Comparison of ENCODE assay signal across 25 cellular contexts in genomic region chrX:68254738-68255645, GRCh38.
"Had no signal": no experiment of that assay in that cellular context is flagged by ENCODE, and none has a peak within 500 bp of the region (broad histone marks: within the 10 kb centered on the region; RNA-seq: fewer than 3 reads in every experiment).

No MANE protein-coding gene starts in this region.

- H2AFZ ChIP-seq: hepatocyte had no signal

- H3K4me3 ChIP-seq: cardiac muscle cell, hepatocyte, lower lobe of right lung, ovary, prostate gland, thoracic aorta had no signal

- H3K27me3 Mint-ChIP-seq: activated CD4-positive, alpha-beta memory T cell treated with anti-CD3 and anti-CD28 coated beads for 36 hours; activated naive CD8-positive, alpha-beta T cell treated with anti-CD3 and anti-CD28 coated beads, Interleukin-2, amount 10 ng/mL, durations not matched to agents 7 days and 5 days; T-helper 17 cell had no signal

- H3K9me3 Mint-ChIP-seq: activated CD4-positive, alpha-beta memory T cell treated with anti-CD3 and anti-CD28 coated beads for 36 hours; activated naive CD8-positive, alpha-beta T cell treated with anti-CD3 and anti-CD28 coated beads, Interleukin-2, amount 10 ng/mL, durations not matched to agents 7 days and 5 days; immature natural killer cell; natural killer cell had no signal

- H3K9me3 ChIP-seq: lower lobe of right lung, ovary, prostate gland, thoracic aorta had no signal

- H3K4me3 Mint-ChIP-seq: activated CD4-positive, alpha-beta memory T cell treated with anti-CD3 and anti-CD28 coated beads for 36 hours; activated naive CD8-positive, alpha-beta T cell treated with anti-CD3 and anti-CD28 coated beads, Interleukin-2, amount 10 ng/mL, durations not matched to agents 7 days and 5 days; immature natural killer cell; natural killer cell; T-helper 17 cell had no signal

- H3K27ac ChIP-seq: cardiac muscle cell, hepatocyte, lower lobe of right lung, ovary, prostate gland, thoracic aorta had no signal

- H3K27me3 ChIP-seq: cardiac muscle cell, hepatocyte, ovary had no signal

- H3K4me2 ChIP-seq: hepatocyte had no signal

- DNase-seq: activated CD4-positive, alpha-beta memory T cell treated with anti-CD3 and anti-CD28 coated beads for 36 hours; activated CD4-positive, alpha-beta T cell treated with anti-CD3 and anti-CD28 coated beads for 48 hours; activated naive CD4-positive, alpha-beta T cell treated with Interleukin-2 at 50 U/mL for 16 hours; activated naive CD8-positive, alpha-beta T cell treated with anti-CD3 and anti-CD28 coated beads, Interleukin-2, amount 10 ng/mL, durations not matched to agents 7 days and 5 days; activated T-cell treated with anti-CD3 and anti-CD28 coated beads, Interleukin-2, amount 50 U/mL, for 48 hours; amniotic stem cell; dermis blood vessel endothelial cell; effector CD8-positive, alpha-beta T cell; foreskin melanocyte; glutamatergic neuron; immature natural killer cell; lower lobe of right lung; natural killer cell; ovary; right cardiac atrium; stimulated activated CD4-positive, alpha-beta T cell treated with anti-CD3 and anti-CD28 coated beads, Interleukin-4, amount 100 ng/mL, for 24 hours; stimulated activated naive CD4-positive, alpha-beta T cell treated with Interleukin-2 at 50 U/mL for 16 hours; SW 1271; T-helper 17 cell had no signal

- H3K4me1 ChIP-seq: prostate gland had no signal

- H3K36me3 Mint-ChIP-seq: activated CD4-positive, alpha-beta memory T cell treated with anti-CD3 and anti-CD28 coated beads for 36 hours; activated naive CD8-positive, alpha-beta T cell treated with anti-CD3 and anti-CD28 coated beads, Interleukin-2, amount 10 ng/mL, durations not matched to agents 7 days and 5 days; immature natural killer cell; natural killer cell had no signal

- H3K27ac Mint-ChIP-seq: activated CD4-positive, alpha-beta memory T cell treated with anti-CD3 and anti-CD28 coated beads for 36 hours; activated naive CD8-positive, alpha-beta T cell treated with anti-CD3 and anti-CD28 coated beads, Interleukin-2, amount 10 ng/mL, durations not matched to agents 7 days and 5 days; immature natural killer cell; natural killer cell; T-helper 17 cell had no signal

- H3K4me1 Mint-ChIP-seq: activated naive CD8-positive, alpha-beta T cell treated with anti-CD3 and anti-CD28 coated beads, Interleukin-2, amount 10 ng/mL, durations not matched to agents 7 days and 5 days; immature natural killer cell; natural killer cell; T-helper 17 cell had no signal

- FAIRE-seq: endothelial cell of umbilical vein had no signal

- ATAC-seq: esophagus mucosa, natural killer cell, right cardiac atrium, T-helper 17 cell had no signal

- H3K36me3 ChIP-seq: cardiac muscle cell, lower lobe of right lung, ovary, prostate gland, thoracic aorta had no signal

- H3K79me2 ChIP-seq: hepatocyte had no signal
